In the genomic region with DNA sequence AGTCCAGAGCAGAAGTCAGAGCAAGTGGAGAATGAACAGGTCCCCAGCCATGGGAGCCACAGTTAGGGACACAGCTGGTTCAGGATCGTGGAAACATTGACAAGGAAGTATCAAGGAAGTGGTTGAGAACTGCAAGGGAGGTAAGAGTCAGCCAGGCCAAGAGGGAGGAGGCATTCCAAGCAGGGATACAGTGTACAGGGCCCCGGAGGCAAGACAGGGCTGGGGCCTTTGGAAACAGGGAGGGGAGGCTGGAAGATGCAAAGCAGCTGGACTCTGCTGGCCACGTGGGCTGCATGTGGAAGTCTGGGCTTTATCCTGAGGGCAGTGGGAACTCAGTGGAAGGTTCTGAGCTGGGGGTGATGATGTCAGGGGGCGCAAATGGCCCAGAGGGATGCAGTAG, we compare ENCODE assay signal across 25 cellular contexts.
"Had no signal": no experiment of that assay in that cellular context is flagged by ENCODE, and none has a peak within 500 bp of the region (broad histone marks: within the 10 kb centered on the region; RNA-seq: fewer than 3 reads in every experiment).

No MANE protein-coding gene starts in this region.

- H3K4me1 ChIP-seq: adrenal gland, breast epithelium had no signal

- ATAC-seq: activated CD8-positive, alpha-beta T cell treated with anti-CD3 and anti-CD28 coated beads for 36 hours; activated T-cell treated with anti-CD3 and anti-CD28 coated beads, Interleukin-2, amount 50 U/mL, for 72 hours had no signal

- DNase-seq: activated CD4-positive, alpha-beta T cell treated with anti-CD3 and anti-CD28 coated beads, Interleukin-2, amount 50 U/mL, for 1 hour; activated CD4-positive, CD25-positive, alpha-beta regulatory T cell; activated CD8-positive, alpha-beta memory T cell treated with anti-CD3 and anti-CD28 coated beads, Interleukin-2, amount 50 U/mL, for 4 hours; activated CD8-positive, alpha-beta T cell treated with anti-CD3 and anti-CD28 coated beads for 36 hours; activated naive CD4-positive, alpha-beta T cell treated with anti-CD3 and anti-CD28 coated beads, Interleukin-2, amount 50 U/mL, for 16 hours; activated naive CD8-positive, alpha-beta T cell treated with anti-CD3 and anti-CD28 coated beads, Interleukin-2, amount 10 ng/mL, durations not matched to agents 7 days and 5 days; activated T-cell treated with anti-CD3 and anti-CD28 coated beads, Interleukin-2, amount 50 U/mL, for 72 hours; adrenal gland; aorta; caudate nucleus; IMR-90; Kasumi-1; KBM-7; NCI-H1048; NCI-H1930; NCI-H2171; NCI-H2227 treated with DMSO at 0.1 percent for 48 hours; NCI-H446 treated with DMSO at 0.1 percent for 48 hours; NCI-H82; NK-92 treated with Interleukin-12 subunit alpha and Interleukin-12 subunit beta, amount 100 ng/mL, for 24 hours; OCI-M1; SHP77; T-helper 2 cell had no signal

- H3K4me3 Mint-ChIP-seq: activated CD8-positive, alpha-beta T cell treated with anti-CD3 and anti-CD28 coated beads for 36 hours; activated naive CD8-positive, alpha-beta T cell treated with anti-CD3 and anti-CD28 coated beads, Interleukin-2, amount 10 ng/mL, durations not matched to agents 7 days and 5 days; activated T-cell treated with anti-CD3 and anti-CD28 coated beads, Interleukin-2, amount 50 U/mL, for 72 hours had no signal

- H3K9me3 ChIP-seq: adrenal gland, breast epithelium had no signal

- H3K27me3 ChIP-seq: adrenal gland, breast epithelium had no signal

- H3K27ac Mint-ChIP-seq: activated CD8-positive, alpha-beta T cell treated with anti-CD3 and anti-CD28 coated beads for 36 hours; activated naive CD8-positive, alpha-beta T cell treated with anti-CD3 and anti-CD28 coated beads, Interleukin-2, amount 10 ng/mL, durations not matched to agents 7 days and 5 days; activated T-cell treated with anti-CD3 and anti-CD28 coated beads, Interleukin-2, amount 50 U/mL, for 72 hours had no signal

- H3K9me3 Mint-ChIP-seq: activated CD8-positive, alpha-beta T cell treated with anti-CD3 and anti-CD28 coated beads for 36 hours; activated naive CD8-positive, alpha-beta T cell treated with anti-CD3 and anti-CD28 coated beads, Interleukin-2, amount 10 ng/mL, durations not matched to agents 7 days and 5 days; activated T-cell treated with anti-CD3 and anti-CD28 coated beads, Interleukin-2, amount 50 U/mL, for 72 hours had no signal

- H3K27me3 Mint-ChIP-seq: activated CD8-positive, alpha-beta T cell treated with anti-CD3 and anti-CD28 coated beads for 36 hours; activated naive CD8-positive, alpha-beta T cell treated with anti-CD3 and anti-CD28 coated beads, Interleukin-2, amount 10 ng/mL, durations not matched to agents 7 days and 5 days had no signal

- H3K4me3 ChIP-seq: adrenal gland, breast epithelium had no signal

- H3K27ac ChIP-seq: adrenal gland, breast epithelium, VCaP had no signal
